Comparison of ENCODE assay signal across 9 cellular contexts in genomic region chr9:131609116-131609830, GRCh38.
DNase-seq lines count a peak whose midpoint lies in the region; ATAC-seq, FAIRE-seq and TF ChIP-seq lines count a peak whose summit lies in the region.
"Had no signal": no experiment of that assay in that cellular context is flagged by ENCODE, and none has a peak within 500 bp of the region (broad histone marks: within the 10 kb centered on the region; RNA-seq: fewer than 3 reads in every experiment).

No MANE protein-coding gene starts in this region.

- no peak overlapping the region for H2BK5ac ChIP-seq in mesenchymal stem cell (ENCODE audit: low read depth, low read length, poor library complexity, severe bottlenecking)

- H4K20me1 ChIP-seq in HepG2 (ENCODE audit: insufficient read depth, low read length) = no peaks in the 10 kb centered on the region

- peak overlapping the region in 1 of 2 experiments; percentile 44 for H3K14ac ChIP-seq in mesenchymal stem cell (ENCODE audit: low read length in 2 of 2)

- peak overlapping the region in 1 of 2 experiments; percentile 6 for H2BK12ac ChIP-seq in mesenchymal stem cell (ENCODE audit: low read length in 2 of 2)

- TF ChIP-seq RAD21 in HepG2 (CRISPR knock-in tag; IDR thresholded peaks at IDR 0.05) = no peak

- in situ Hi-C loops in HepG2 (cut with HindIII; ENCODE audit: extremely low pct_ligation_motif_present, low pct_unique_long_range_greater_than_20kb) = no loop called here

- peaks cover 4% of the 10 kb centered on the region for H3K79me1 ChIP-seq in mesenchymal stem cell (replicated peaks; ENCODE audit: low read length, poor library complexity, severe bottlenecking)

- no peaks in the 10 kb centered on the region for H3K9me3 ChIP-seq in right lobe of liver
- H3K9me3 ChIP-seq in HepG2 (ENCODE audit: low read length) = no peaks in the 10 kb centered on the region
- H3K9me3 ChIP-seq in mesenchymal stem cell (ENCODE audit: control insufficient read depth, low read length) = no peaks in the 10 kb centered on the region

- H3K4me2 ChIP-seq in HepG2 (ENCODE audit: low read depth, low read length) (no peak overlapping the region), mesenchymal stem cell (ENCODE audit: low read length, poor library complexity, severe bottlenecking) (peak overlapping the region; percentile 45)

- H3K36me3 Mint-ChIP-seq in effector memory CD8-positive, alpha-beta T cell (ENCODE audit: insufficient read depth) = peaks cover 57% of the 10 kb centered on the region

- no TSS peak for BruUV-seq in HepG2 (replicated peaks; lab: Mats Ljungman, UMichigan)

- no peak overlapping the region for H2AFZ ChIP-seq in HepG2 (ENCODE audit: low read length)
- H2AFZ ChIP-seq in mesenchymal stem cell (ENCODE audit: low read depth, low read length) = no peak overlapping the region

- no peaks in the 10 kb centered on the region for H3K27me3 Mint-ChIP-seq in effector memory CD8-positive, alpha-beta T cell
- H3K27me3 Mint-ChIP-seq: activated CD4-positive, alpha-beta memory T cell treated with anti-CD3 and anti-CD28 coated beads for 36 hours had no signal

- peak overlapping the region; percentile 12 for H2AK5ac ChIP-seq in mesenchymal stem cell (ENCODE audit: low read length, severe bottlenecking)

- H3K9me3 Mint-ChIP-seq in effector memory CD8-positive, alpha-beta T cell = no peaks in the 10 kb centered on the region
- H3K9me3 Mint-ChIP-seq: activated CD4-positive, alpha-beta memory T cell treated with anti-CD3 and anti-CD28 coated beads for 36 hours had no signal

- H3K27ac ChIP-seq in right lobe of liver = peak overlapping the region in 2 of 3 donors; percentile 3 to 26
- H3K27ac ChIP-seq in HepG2 (ENCODE audit: extremely low read length, insufficient read depth, low read length) = no peak overlapping the region
- H3K27ac ChIP-seq in mesenchymal stem cell (ENCODE audit: low read length, poor library complexity, severe bottlenecking) = peak overlapping the region; percentile 90

- H3K4me1 Mint-ChIP-seq in effector memory CD8-positive, alpha-beta T cell (ENCODE audit: low read depth in 2 of 2) = peaks cover 15 to 25% of the 10 kb centered on the region in 2 donors

- POLR2A ChIA-PET in HepG2 (lab: Yijun Ruan, JAX) = interaction anchor here (0.6 to 1.4 kb wide), 2 partner anchors 26 to 744 kb away, joined by 3 to 4 read pairs; no protein-coding TSS in a partner anchor

- H2BK15ac ChIP-seq in mesenchymal stem cell (ENCODE audit: low read depth, poor library complexity, severe bottlenecking) = no peak overlapping the region

- no peaks in the 10 kb centered on the region for H3K27me3 ChIP-seq in right lobe of liver
- no peaks in the 10 kb centered on the region for H3K27me3 ChIP-seq in HepG2 (ENCODE audit: control insufficient read depth in 1 of 2, insufficient read depth in 2 of 2, low read length in 2 of 2)
- H3K27me3 ChIP-seq in mesenchymal stem cell (ENCODE audit: control insufficient read depth in 1 of 2, insufficient read depth in 1 of 2, low read length in 2 of 2) = no peaks in the 10 kb centered on the region

- H3K4me1 ChIP-seq in right lobe of liver = peaks cover 0 to 12% (median 6%) of the 10 kb centered on the region in 4 donors
- peaks cover 53% of the 10 kb centered on the region for H3K4me1 ChIP-seq in HepG2 (ENCODE audit: insufficient read depth, low read length)
- peaks cover 31% of the 10 kb centered on the region for H3K4me1 ChIP-seq in mesenchymal stem cell (ENCODE audit: control insufficient read depth, insufficient read depth, low read depth, low read length)

- TF ChIP-seq POLR2A in right lobe of liver (IDR thresholded peaks at IDR 0.05) (no peak), HepG2 (IDR thresholded peaks at IDR 0.05; ENCODE audit: insufficient read depth in 1 of 2, low read depth in 2 of 2, low read length in 2 of 2) (no peak)

- 65% methylated on average over 14 of the region's 14 CpGs for WGBS in right lobe of liver (ENCODE audit: insufficient coverage, low coverage, low lambda C conversion rate, missing lambda C conversion rate)
- WGBS in HepG2 (ENCODE audit: low lambda C conversion rate) = 92% methylated on average over 13 of the region's 14 CpGs
- 55% methylated on average over 13 of the region's 14 CpGs for WGBS in mesenchymal stem cell

- H3K23ac ChIP-seq in mesenchymal stem cell (ENCODE audit: low read length in 2 of 2) = no peak overlapping the region

- H4K91ac ChIP-seq in mesenchymal stem cell (ENCODE audit: low read length) = no peak overlapping the region

- H3K27ac Mint-ChIP-seq in effector memory CD8-positive, alpha-beta T cell = peak overlapping the region; percentile 52 to 80
- H3K27ac Mint-ChIP-seq: activated CD4-positive, alpha-beta memory T cell treated with anti-CD3 and anti-CD28 coated beads for 36 hours had no signal

- peak overlapping the region in 1 of 2 experiments; percentile 47 for H3K18ac ChIP-seq in mesenchymal stem cell (ENCODE audit: low read depth in 1 of 2, low read length in 2 of 2)

- no peak overlapping the region for H3K4me3 Mint-ChIP-seq in effector memory CD8-positive, alpha-beta T cell
- H3K4me3 Mint-ChIP-seq: activated CD4-positive, alpha-beta memory T cell treated with anti-CD3 and anti-CD28 coated beads for 36 hours had no signal

- DNase-seq in right lobe of liver = peak in 1 of 3 donors; percentile 28
- DNase-seq in HepG2 (ENCODE audit: low spot score) = no peak
- DNase-seq in effector memory CD8-positive, alpha-beta T cell = no peak
- DNase-seq in mesenchymal stem cell = peak; percentile 68
- DNase-seq: activated CD4-positive, alpha-beta memory T cell treated with anti-CD3 and anti-CD28 coated beads for 36 hours had no signal

- H3K9ac ChIP-seq in HepG2 (ENCODE audit: insufficient read depth, low read depth, low read length) = no peak overlapping the region
- peak overlapping the region; percentile 76 for H3K9ac ChIP-seq in mesenchymal stem cell (ENCODE audit: low read length)

- H2BK120ac ChIP-seq in mesenchymal stem cell (ENCODE audit: low read depth, low read length) = no peak overlapping the region

- CTCF ChIA-PET in HepG2 (lab: Yijun Ruan, JAX; ENCODE audit: low intra/inter-chr PET ratio, low total read pairs) = interaction anchor here (1.6 kb wide), 1 partner anchor 131 kb away, joined by 6 read pairs; the partner anchor contains the start of gene RAPGEF1

- no peak for TF ChIP-seq EP300 in HepG2 (IDR thresholded peaks at IDR 0.05; ENCODE audit: low read depth in 2 of 2, low read length in 2 of 2)
- no peak for TF ChIP-seq EP300 in HepG2 (CRISPR knock-in tag; IDR thresholded peaks at IDR 0.05; ENCODE audit: borderline replicate concordance)

- peaks cover 0 to 3% (median 0%) of the 10 kb centered on the region in 4 donors for H3K36me3 ChIP-seq in right lobe of liver
- H3K36me3 ChIP-seq in HepG2 (replicated peaks in 1 of 2; ENCODE audit: control insufficient read depth in 1 of 2, insufficient read depth in 2 of 2, low read length in 2 of 2) = peaks cover 4 to 13% of the 10 kb centered on the region in 2 experiments; a peak in 4 of 5 replicates
- H3K36me3 ChIP-seq in mesenchymal stem cell (ENCODE audit: control insufficient read depth in 1 of 2, insufficient read depth in 2 of 2, low read depth in 1 of 2, low read length in 2 of 2) = peaks cover 34 to 53% of the 10 kb centered on the region in 2 experiments

- no peak for TF ChIP-seq CTCF in right lobe of liver (IDR thresholded peaks at IDR 0.05)
- no peak for TF ChIP-seq CTCF in HepG2 (CRISPR knock-in tag; IDR thresholded peaks at IDR 0.05)

- peak overlapping the region; percentile 13 to 30 for H3K4ac ChIP-seq in mesenchymal stem cell (ENCODE audit: low read depth in 1 of 2, low read length in 2 of 2)

- no peak overlapping the region for H4K8ac ChIP-seq in mesenchymal stem cell (ENCODE audit: low read length)

- FAIRE-seq in HepG2 (lab: Jason Lieb, UNC) = no peak

- intact Hi-C loops in right lobe of liver (cut with DNase I) = no loop called here
- intact Hi-C loops in HepG2 (cut with micrococcal nuclease; ENCODE audit: unreplicated experiment) = loop anchor here (5.0 kb wide), 1 partner anchor 48 kb away; no protein-coding TSS in a partner anchor

- H3K4me3 ChIP-seq in right lobe of liver = no peak overlapping the region
- no peak overlapping the region for H3K4me3 ChIP-seq in HepG2 (replicated peaks in 1 of 3; ENCODE audit: insufficient read depth in 1 of 3, low read depth in 2 of 3, low read length in 3 of 3)
- H3K4me3 ChIP-seq in mesenchymal stem cell (ENCODE audit: insufficient read depth in 1 of 2, low read depth in 1 of 2, low read length in 2 of 2) = peak overlapping the region in 1 of 2 experiments; percentile 59

- ATAC-seq in right lobe of liver = peak in 1 of 4 donors; percentile 2
- ATAC-seq in HepG2 = no peak
- no peak for ATAC-seq in effector memory CD8-positive, alpha-beta T cell (replicated peaks)
- no peak for ATAC-seq in HG03571 (IDR thresholded peaks at IDR 0.05; ENCODE audit: unreplicated experiment)
- ATAC-seq in GM21737 (IDR thresholded peaks at IDR 0.05; ENCODE audit: unreplicated experiment) = no peak
- no peak for ATAC-seq in HG02678 (IDR thresholded peaks at IDR 0.05; ENCODE audit: unreplicated experiment)
- no peak for ATAC-seq in GM18511 (IDR thresholded peaks at IDR 0.05; ENCODE audit: unreplicated experiment)

- no peaks in the 10 kb centered on the region for H3K79me2 ChIP-seq in HepG2 (ENCODE audit: insufficient read depth, low read length)

TF ChIP-seq in HepG2, 621 proteins besides CTCF, POLR2A, EP300 and RAD21 (continues in another document):
- TF ChIP-seq MTA3 (CRISPR knock-in tag; IDR thresholded peaks at IDR 0.05) (no peak), CEBPB (IDR thresholded peaks at IDR 0.05; ENCODE audit: borderline replicate concordance, low read depth, low read length) (no peak), ZFX (CRISPR knock-in tag; IDR thresholded peaks at IDR 0.05; ENCODE audit: low read depth) (no peak), BATF2 (CRISPR knock-in tag; IDR thresholded peaks at IDR 0.05) (no peak)
